Comparison of ENCODE assay signal across 8 cellular contexts in genomic region chr5:171630047-171630669, GRCh38.
DNase-seq lines count a peak whose midpoint lies in the region; TF ChIP-seq lines count a peak whose summit lies in the region.

No MANE protein-coding gene starts in this region.

- intact Hi-C loops in ascending aorta (cut with DNase I) = loop anchor here (5.0 kb wide), 1 partner anchor 277 kb away; no protein-coding TSS in a partner anchor
- intact Hi-C loops in CD4-positive, alpha-beta memory T cell (cut with micrococcal nuclease) = no loop called here

- TF ChIP-seq CTCF in ascending aorta (IDR thresholded peaks at IDR 0.05) (peak; percentile 18 to 60 (median 37)), type B pancreatic cell (conservative IDR thresholded peaks at IDR 0.05) (peak; percentile 64)

- H3K9me3 Mint-ChIP-seq in type B pancreatic cell = no peaks in the 10 kb centered on the region
- H3K9me3 Mint-ChIP-seq in CD4-positive, alpha-beta memory T cell = no peaks in the 10 kb centered on the region

- no peak overlapping the region for H3K27ac Mint-ChIP-seq in type B pancreatic cell
- H3K27ac Mint-ChIP-seq in CD4-positive, alpha-beta memory T cell = no peak overlapping the region

- CTCF ChIA-PET in CD4-positive, alpha-beta memory T cell (lab: Charles Lee; ENCODE audit: partially characterized antibody) = no interaction called here

- peak overlapping the region; percentile 76 for H3K4me3 Mint-ChIP-seq in type B pancreatic cell
- H3K4me3 Mint-ChIP-seq in CD4-positive, alpha-beta memory T cell = no peak overlapping the region

- H3K9me3 ChIP-seq in ascending aorta = no peaks in the 10 kb centered on the region
- no peaks in the 10 kb centered on the region for H3K9me3 ChIP-seq in CD4-positive, alpha-beta memory T cell (ENCODE audit: control insufficient read depth in 1 of 2, low read length in 2 of 2)

- DNase-seq in DMS53 (lab: John Stamatoyannopoulos, UW) (peak; percentile 95), LoVo (ENCODE audit: low spot score) (peak; percentile 75), ascending aorta (ENCODE audit: low spot score in 2 of 2) (peak in 1 of 2 donors; percentile 64), iPS-NIHi7 (ENCODE audit: extremely low spot score) (peak; percentile 88), type B pancreatic cell (ENCODE audit: extremely low spot score, unreplicated experiment) (peak; percentile 78), T-helper 9 cell (no peak), C1 segment of cervical spinal cord (lab: John Stamatoyannopoulos, UW) (no peak)
- no peak for DNase-seq in CD4-positive, alpha-beta memory T cell

- peaks cover 5% of the 10 kb centered on the region for H3K4me1 Mint-ChIP-seq in type B pancreatic cell (ENCODE audit: unreplicated experiment)
- H3K4me1 Mint-ChIP-seq in CD4-positive, alpha-beta memory T cell = no peaks in the 10 kb centered on the region

- peaks cover 0 to 5% of the 10 kb centered on the region in 2 donors for H3K4me1 ChIP-seq in ascending aorta
- H3K4me1 ChIP-seq in CD4-positive, alpha-beta memory T cell (ENCODE audit: insufficient read depth, low read length) = no peaks in the 10 kb centered on the region

- H3K4me3 ChIP-seq in ascending aorta = peak overlapping the region in 1 of 2 donors; percentile 25
- no peak overlapping the region for H3K4me3 ChIP-seq in CD4-positive, alpha-beta memory T cell (ENCODE audit: low read length in 2 of 2)

- H3K27me3 ChIP-seq in ascending aorta = no peaks in the 10 kb centered on the region
- no peaks in the 10 kb centered on the region for H3K27me3 ChIP-seq in CD4-positive, alpha-beta memory T cell (ENCODE audit: insufficient read depth, low read length)

- H3K36me3 Mint-ChIP-seq in type B pancreatic cell = no peaks in the 10 kb centered on the region
- H3K36me3 Mint-ChIP-seq in CD4-positive, alpha-beta memory T cell = no peaks in the 10 kb centered on the region

- peaks cover 55% of the 10 kb centered on the region for H3K27me3 Mint-ChIP-seq in type B pancreatic cell
- H3K27me3 Mint-ChIP-seq in CD4-positive, alpha-beta memory T cell = peaks cover 6 to 15% of the 10 kb centered on the region in 2 donors

- no peak overlapping the region for H3K27ac ChIP-seq in ascending aorta
- no peak overlapping the region for H3K27ac ChIP-seq in CD4-positive, alpha-beta memory T cell (ENCODE audit: low read depth, low read length)

- no peaks in the 10 kb centered on the region for H3K36me3 ChIP-seq in ascending aorta
- H3K36me3 ChIP-seq in CD4-positive, alpha-beta memory T cell (ENCODE audit: insufficient read depth, low read length) = no peaks in the 10 kb centered on the region

- POLR2A ChIA-PET in CD4-positive, alpha-beta memory T cell (lab: Charles Lee; ENCODE audit: partially characterized antibody) = no interaction called here

Comparison
In these comparisons a context has a peak if more than half of its experiments do, and no peak if none do; other contexts are left out.
1. DNase-seq: peak in DMS53 (single experiment), LoVo (single experiment), iPS-NIHi7 (single experiment) and type B pancreatic cell (single experiment); none in CD4-positive, alpha-beta memory T cell (0 of 5), T-helper 9 cell (single experiment) and C1 segment of cervical spinal cord (0 of 14).